ENCODE assay signal across 1 cellular context in the genomic region with DNA sequence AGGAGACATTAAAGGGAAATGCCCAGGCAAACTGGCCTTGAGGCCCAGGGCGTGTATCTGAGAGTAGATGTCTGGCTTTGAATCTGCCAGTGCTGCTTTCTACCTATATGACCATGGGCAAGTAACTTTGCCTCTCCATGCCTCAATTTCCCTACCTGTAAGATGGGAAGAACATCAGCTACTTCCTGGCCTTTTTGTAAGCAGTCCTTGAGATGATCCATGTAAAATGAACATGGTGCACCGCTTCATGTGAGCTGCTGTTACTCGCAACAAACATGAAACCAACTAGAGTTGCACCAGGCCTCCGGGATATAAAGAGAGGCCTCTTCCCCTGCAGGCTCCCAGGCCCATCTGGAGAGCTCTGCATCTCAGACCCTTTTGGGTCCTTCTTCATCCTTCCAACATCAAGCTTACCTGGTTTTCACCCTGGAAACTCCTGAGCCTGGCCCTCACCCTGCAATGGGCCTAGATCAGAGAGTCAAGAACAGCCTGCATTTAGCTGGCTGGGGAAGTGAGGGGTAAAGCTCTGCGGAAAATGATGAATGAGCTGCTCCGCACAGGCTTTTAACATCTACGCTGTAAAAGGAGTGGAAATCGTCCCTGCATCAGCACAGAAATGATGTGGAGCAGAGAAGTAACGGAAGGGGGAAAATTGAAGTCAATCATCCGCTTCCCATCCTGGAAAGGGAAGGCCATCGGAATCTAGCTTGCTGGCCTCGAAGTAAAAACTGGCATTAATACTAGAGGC.
TF ChIP-seq lines count a peak whose summit lies in the region.

No MANE protein-coding gene starts in this region.

TF ChIP-seq in WTC11, 78 proteins besides CTCF, POLR2A, EP300 and RAD21 (continued from another document):
- TF ChIP-seq, protein P1, sequence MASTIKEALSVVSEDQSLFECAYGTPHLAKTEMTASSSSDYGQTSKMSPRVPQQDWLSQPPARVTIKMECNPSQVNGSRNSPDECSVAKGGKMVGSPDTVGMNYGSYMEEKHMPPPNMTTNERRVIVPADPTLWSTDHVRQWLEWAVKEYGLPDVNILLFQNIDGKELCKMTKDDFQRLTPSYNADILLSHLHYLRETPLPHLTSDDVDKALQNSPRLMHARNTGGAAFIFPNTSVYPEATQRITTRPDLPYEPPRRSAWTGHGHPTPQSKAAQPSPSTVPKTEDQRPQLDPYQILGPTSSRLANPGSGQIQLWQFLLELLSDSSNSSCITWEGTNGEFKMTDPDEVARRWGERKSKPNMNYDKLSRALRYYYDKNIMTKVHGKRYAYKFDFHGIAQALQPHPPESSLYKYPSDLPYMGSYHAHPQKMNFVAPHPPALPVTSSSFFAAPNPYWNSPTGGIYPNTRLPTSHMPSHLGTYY (CRISPR knock-in tag; IDR thresholded peaks at IDR 0.05), result no peak
- TF ChIP-seq, protein P2, sequence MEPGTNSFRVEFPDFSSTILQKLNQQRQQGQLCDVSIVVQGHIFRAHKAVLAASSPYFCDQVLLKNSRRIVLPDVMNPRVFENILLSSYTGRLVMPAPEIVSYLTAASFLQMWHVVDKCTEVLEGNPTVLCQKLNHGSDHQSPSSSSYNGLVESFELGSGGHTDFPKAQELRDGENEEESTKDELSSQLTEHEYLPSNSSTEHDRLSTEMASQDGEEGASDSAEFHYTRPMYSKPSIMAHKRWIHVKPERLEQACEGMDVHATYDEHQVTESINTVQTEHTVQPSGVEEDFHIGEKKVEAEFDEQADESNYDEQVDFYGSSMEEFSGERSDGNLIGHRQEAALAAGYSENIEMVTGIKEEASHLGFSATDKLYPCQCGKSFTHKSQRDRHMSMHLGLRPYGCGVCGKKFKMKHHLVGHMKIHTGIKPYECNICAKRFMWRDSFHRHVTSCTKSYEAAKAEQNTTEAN (CRISPR knock-in tag; IDR thresholded peaks at IDR 0.05), result no peak
- TF ChIP-seq ELF4 (CRISPR knock-in tag; IDR thresholded peaks at IDR 0.05; ENCODE audit: low read depth), result no peak
- no peak for TF ChIP-seq GABPB1 (CRISPR knock-in tag; IDR thresholded peaks at IDR 0.05)
- no peak for TF ChIP-seq SMAD3 (CRISPR knock-in tag; IDR thresholded peaks at IDR 0.05; ENCODE audit: borderline replicate concordance)
- no peak for TF ChIP-seq ATF1 (CRISPR knock-in tag; IDR thresholded peaks at IDR 0.05)
- TF ChIP-seq, protein P3, sequence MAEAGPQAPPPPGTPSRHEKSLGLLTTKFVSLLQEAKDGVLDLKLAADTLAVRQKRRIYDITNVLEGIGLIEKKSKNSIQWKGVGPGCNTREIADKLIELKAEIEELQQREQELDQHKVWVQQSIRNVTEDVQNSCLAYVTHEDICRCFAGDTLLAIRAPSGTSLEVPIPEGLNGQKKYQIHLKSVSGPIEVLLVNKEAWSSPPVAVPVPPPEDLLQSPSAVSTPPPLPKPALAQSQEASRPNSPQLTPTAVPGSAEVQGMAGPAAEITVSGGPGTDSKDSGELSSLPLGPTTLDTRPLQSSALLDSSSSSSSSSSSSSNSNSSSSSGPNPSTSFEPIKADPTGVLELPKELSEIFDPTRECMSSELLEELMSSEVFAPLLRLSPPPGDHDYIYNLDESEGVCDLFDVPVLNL (CRISPR knock-in tag; IDR thresholded peaks at IDR 0.05; ENCODE audit: borderline replicate concordance, low read depth), result no peak
- TF ChIP-seq TP53 (CRISPR knock-in tag; IDR thresholded peaks at IDR 0.05), result no peak
- TF ChIP-seq JUN (CRISPR knock-in tag; IDR thresholded peaks at IDR 0.05), result no peak
- TF ChIP-seq, protein P4, sequence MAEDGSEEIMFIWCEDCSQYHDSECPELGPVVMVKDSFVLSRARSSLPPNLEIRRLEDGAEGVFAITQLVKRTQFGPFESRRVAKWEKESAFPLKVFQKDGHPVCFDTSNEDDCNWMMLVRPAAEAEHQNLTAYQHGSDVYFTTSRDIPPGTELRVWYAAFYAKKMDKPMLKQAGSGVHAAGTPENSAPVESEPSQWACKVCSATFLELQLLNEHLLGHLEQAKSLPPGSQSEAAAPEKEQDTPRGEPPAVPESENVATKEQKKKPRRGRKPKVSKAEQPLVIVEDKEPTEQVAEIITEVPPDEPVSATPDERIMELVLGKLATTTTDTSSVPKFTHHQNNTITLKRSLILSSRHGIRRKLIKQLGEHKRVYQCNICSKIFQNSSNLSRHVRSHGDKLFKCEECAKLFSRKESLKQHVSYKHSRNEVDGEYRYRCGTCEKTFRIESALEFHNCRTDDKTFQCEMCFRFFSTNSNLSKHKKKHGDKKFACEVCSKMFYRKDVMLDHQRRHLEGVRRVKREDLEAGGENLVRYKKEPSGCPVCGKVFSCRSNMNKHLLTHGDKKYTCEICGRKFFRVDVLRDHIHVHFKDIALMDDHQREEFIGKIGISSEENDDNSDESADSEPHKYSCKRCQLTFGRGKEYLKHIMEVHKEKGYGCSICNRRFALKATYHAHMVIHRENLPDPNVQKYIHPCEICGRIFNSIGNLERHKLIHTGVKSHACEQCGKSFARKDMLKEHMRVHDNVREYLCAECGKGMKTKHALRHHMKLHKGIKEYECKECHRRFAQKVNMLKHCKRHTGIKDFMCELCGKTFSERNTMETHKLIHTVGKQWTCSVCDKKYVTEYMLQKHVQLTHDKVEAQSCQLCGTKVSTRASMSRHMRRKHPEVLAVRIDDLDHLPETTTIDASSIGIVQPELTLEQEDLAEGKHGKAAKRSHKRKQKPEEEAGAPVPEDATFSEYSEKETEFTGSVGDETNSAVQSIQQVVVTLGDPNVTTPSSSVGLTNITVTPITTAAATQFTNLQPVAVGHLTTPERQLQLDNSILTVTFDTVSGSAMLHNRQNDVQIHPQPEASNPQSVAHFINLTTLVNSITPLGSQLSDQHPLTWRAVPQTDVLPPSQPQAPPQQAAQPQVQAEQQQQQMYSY (CRISPR knock-in tag; IDR thresholded peaks at IDR 0.05), result no peak
- TF ChIP-seq ZNF396 (CRISPR knock-in tag; IDR thresholded peaks at IDR 0.05; ENCODE audit: borderline replicate concordance), result no peak
